Comparison of ENCODE assay signal across 9 cellular contexts in the genomic region with DNA sequence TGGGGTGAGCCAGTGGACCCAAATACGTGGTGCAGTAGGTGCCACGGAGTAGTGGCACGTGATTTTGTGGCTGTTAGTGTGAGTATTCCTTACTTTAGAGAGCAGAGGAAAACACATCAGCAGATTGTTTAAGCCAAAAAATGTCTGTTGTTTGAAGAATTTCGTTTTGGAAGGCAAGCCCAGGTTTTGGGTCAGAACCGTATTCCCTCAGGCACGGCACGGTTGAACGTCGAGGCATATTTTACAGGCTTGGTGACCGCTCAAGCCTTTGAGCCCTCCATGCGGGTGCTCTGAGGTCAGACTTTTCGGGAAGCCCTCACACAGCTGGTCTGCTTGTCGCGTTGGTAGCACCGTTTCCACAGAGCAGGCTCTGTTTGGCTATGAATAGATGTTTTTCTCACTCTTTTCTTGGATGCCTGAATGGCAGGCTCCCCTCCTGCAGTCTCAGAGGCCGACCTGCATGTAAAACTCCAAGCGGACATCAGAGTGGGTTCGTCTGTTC. TPM values are rescaled to one million over a fixed set of nuclear protein-coding genes. Genes with fewer than 3 reads are reported as not detected.
DNase-seq lines count a peak whose midpoint lies in the region; FAIRE-seq and TF ChIP-seq lines count a peak whose summit lies in the region.
"Had no signal": no experiment of that assay in that cellular context is flagged by ENCODE, and none has a peak within 500 bp of the region (broad histone marks: within the 10 kb centered on the region; RNA-seq: fewer than 3 reads in every experiment).

No MANE protein-coding gene starts in this region.

- H3K27me3 ChIP-seq in esophagus squamous epithelium, result no peaks in the 10 kb centered on the region

- H3K4me3 ChIP-seq in AG09309 (ENCODE audit: control insufficient read depth, low read depth, low read length), result no peak overlapping the region
- no peak overlapping the region for H3K4me3 ChIP-seq in esophagus squamous epithelium

- peaks cover 15 to 81% (median 67%) of the 10 kb centered on the region in 3 donors for H3K4me1 ChIP-seq in esophagus squamous epithelium

- no peak for TF ChIP-seq CTCF in AG09309 (IDR thresholded peaks at IDR 0.05; ENCODE audit: control insufficient read depth, insufficient read depth, low read depth, low read length, missing control alignments)
- no peak for TF ChIP-seq CTCF in esophagus squamous epithelium (IDR thresholded peaks at IDR 0.05)

- H3K36me3 ChIP-seq in esophagus squamous epithelium, result no peaks in the 10 kb centered on the region

- H3K9me3 ChIP-seq in esophagus squamous epithelium, result no peaks in the 10 kb centered on the region

- no peak for FAIRE-seq in RCC 7860 (lab: Jason Lieb, UNC)

- TF ChIP-seq POLR2A in esophagus squamous epithelium (IDR thresholded peaks at IDR 0.05), result no peak

- intact Hi-C loops in esophagus squamous epithelium (cut with DNase I), result no loop called here

- 62 to 69% methylated on average over 12 to 17 of the region's 18 CpGs for WGBS in esophagus squamous epithelium, 2 donors

- H3K27ac ChIP-seq in esophagus squamous epithelium, result peak overlapping the region; percentile 68 to 93 (median 80)

- DNase-seq in AG09309 (ENCODE audit: low read depth) (peak; percentile 40), RCC 7860 (ENCODE audit: low spot score) (peak; percentile 12), esophagus squamous epithelium (lab: John Stamatoyannopoulos, UW) (no peak), nucleus accumbens (lab: John Stamatoyannopoulos, UW) (peak in 40 of 56 donors; percentile 13 to 82 (median 52)), NCI-H2029 treated with DMSO at 0.1 percent for 48 hours (lab: John Stamatoyannopoulos, UW) (no peak), NCI-H1436 treated with DMSO at 0.1 percent for 48 hours (lab: John Stamatoyannopoulos, UW) (no peak), NCI-H82 treated with DMSO at 0.1 percent for 48 hours (lab: John Stamatoyannopoulos, UW; ENCODE audit: unreplicated experiment) (no peak), activated gamma-delta T cell (lab: John Stamatoyannopoulos, UW) (no peak)
- DNase-seq: Karpas-422 had no signal

RNA-seq across cellular contexts. Expression of gene NEK6, which starts 27.2 kb away (rescaled TPM):
- 10 to 100 TPM in 2 of 4 donors, 1 to 10 TPM in 2; 2.0 to 15.3 (median 7.3) TPM for total RNA-seq in esophagus squamous epithelium

Comparison
In these comparisons a context has a peak if more than half of its experiments do, and no peak if none do; other contexts are left out.
1. DNase-seq: peak in AG09309 (single experiment), RCC 7860 (single experiment) and nucleus accumbens (40 of 56); none in esophagus squamous epithelium (single experiment), NCI-H2029 treated with DMSO at 0.1 percent for 48 hours (single experiment), NCI-H1436 treated with DMSO at 0.1 percent for 48 hours (single experiment), NCI-H82 treated with DMSO at 0.1 percent for 48 hours (single experiment) and activated gamma-delta T cell (single experiment).